In the genomic region with DNA sequence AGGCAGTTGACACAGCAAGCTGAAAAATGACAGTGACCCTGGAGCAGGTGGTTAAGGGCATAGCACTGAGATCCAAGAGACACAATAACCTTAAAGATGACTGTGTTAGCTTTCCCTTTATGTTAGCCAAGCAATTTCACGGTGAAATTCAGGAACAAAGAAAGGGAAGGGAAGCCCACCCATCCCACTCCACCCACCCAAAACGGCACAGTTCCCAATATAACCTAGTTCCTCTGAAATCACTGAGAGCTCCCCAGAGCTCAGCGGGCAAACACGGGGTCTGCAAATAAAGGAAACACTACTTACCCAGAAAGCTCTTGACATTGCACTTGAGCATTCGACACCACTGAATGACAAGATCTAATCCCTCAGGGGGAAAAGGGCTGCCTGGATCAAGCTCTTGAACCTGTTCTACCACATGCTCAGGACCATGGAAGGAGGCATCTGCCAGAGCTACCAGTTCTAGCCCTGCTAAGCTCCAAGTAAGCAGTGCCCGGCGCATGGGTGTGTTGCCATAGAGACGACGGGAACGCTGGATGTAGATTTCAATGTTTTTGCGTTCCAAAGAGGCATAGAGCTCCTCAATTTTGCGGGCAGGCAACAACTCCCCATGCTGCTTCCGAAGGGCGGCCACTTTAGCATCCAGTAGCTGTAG, we compare ENCODE assay signal across 23 cellular contexts. TPM values are rescaled to one million over a fixed set of nuclear protein-coding genes. Genes with fewer than 3 reads are reported as not detected.
A peak's percentile ranks its signal among the peaks of the same experiment; 100 is the strongest.
DNase-seq lines count a peak whose midpoint lies in the region; ATAC-seq and TF ChIP-seq lines count a peak whose summit lies in the region.
"Had no signal": no experiment of that assay in that cellular context is flagged by ENCODE, and none has a peak within 500 bp of the region (broad histone marks: within the 10 kb centered on the region; RNA-seq: fewer than 3 reads in every experiment).

No MANE protein-coding gene starts in this region.

- TF ChIP-seq CTCF in OCI-LY7 (conservative IDR thresholded peaks at IDR 0.05; ENCODE audit: low read length): no peak

- DNase-seq in SIG-M5 treated with dmso at 0.1 percent for 504 hours (lab: John Stamatoyannopoulos, UW; ENCODE audit: unreplicated experiment): peak; percentile 30
- no peak for DNase-seq in SIG-M5 (lab: John Stamatoyannopoulos, UW)
- DNase-seq in NCI-H128 (lab: John Stamatoyannopoulos, UW; ENCODE audit: unreplicated experiment): peak; percentile 31
- DNase-seq in OCI-LY7 (ENCODE audit: low spot score): no peak
- peak in 28 of 42 donors; percentile 15 to 81 (median 42) for DNase-seq in head of caudate nucleus
- no peak for DNase-seq in effector CD8-positive, alpha-beta T cell (lab: John Stamatoyannopoulos, UW)
- DNase-seq: activated CD4-positive, alpha-beta T cell treated with anti-CD3 and anti-CD28 coated beads for 36 hours; activated CD8-positive, alpha-beta T cell treated with anti-CD3 and anti-CD28 coated beads, Interleukin-2, amount 10 ng/mL, durations not matched to agents 7 days and 5 days; BE2C; dermis blood vessel endothelial cell; hippocampal formation; Kasumi-1; mesenchymal stem cell; NCI-H2081 treated with DMSO at 0.1 percent for 48 hours; right cardiac atrium; stimulated activated CD4-positive, alpha-beta T cell treated with anti-CD3 and anti-CD28 coated beads, Interleukin-4, amount 100 ng/mL, for 1 hour; T-helper 2 cell; upper lobe of left lung had no signal

- peaks cover 98% of the 10 kb centered on the region for H3K36me3 ChIP-seq in OCI-LY7 (ENCODE audit: insufficient read depth, low read length)

- no peak for ATAC-seq in HG03039 (IDR thresholded peaks at IDR 0.05; ENCODE audit: unreplicated experiment)
- ATAC-seq in GM19452 (IDR thresholded peaks at IDR 0.05; ENCODE audit: unreplicated experiment): no peak
- ATAC-seq: activated CD4-positive, alpha-beta T cell treated with anti-CD3 and anti-CD28 coated beads for 36 hours; activated CD8-positive, alpha-beta T cell treated with anti-CD3 and anti-CD28 coated beads, Interleukin-2, amount 10 ng/mL, durations not matched to agents 7 days and 5 days; gastroesophageal sphincter; left lobe of liver; right cardiac atrium had no signal

- no peaks in the 10 kb centered on the region for H3K4me1 ChIP-seq in OCI-LY7 (ENCODE audit: insufficient read depth, low read length, poor library complexity, severe bottlenecking)
- H3K4me1 ChIP-seq: BE2C, gastroesophageal sphincter, upper lobe of left lung had no signal

- no peak overlapping the region for H3K4me2 ChIP-seq in OCI-LY7 (ENCODE audit: low read length)

- no peaks in the 10 kb centered on the region for H3K9me3 ChIP-seq in OCI-LY7 (ENCODE audit: low read length)
- H3K9me3 ChIP-seq: BE2C, gastroesophageal sphincter, upper lobe of left lung had no signal

- POLR2A ChIA-PET in OCI-LY7 (lab: Charles Lee): interaction anchor here (0.5 to 1.4 kb wide), 5 partner anchors 9 to 43 kb away, joined by 3 to 5 read pairs (median 4); a partner anchor contains a TSS

- no peaks in the 10 kb centered on the region for H4K20me1 ChIP-seq in OCI-LY7 (ENCODE audit: insufficient read depth, low read length)

- BruUV-seq in OCI-LY7 (replicated peaks; lab: Mats Ljungman, UMichigan): TSS peak; percentile 51

- no peak overlapping the region for H2AFZ ChIP-seq in OCI-LY7 (ENCODE audit: low read length)

- H3K79me2 ChIP-seq in OCI-LY7 (ENCODE audit: insufficient read depth, low read depth, low read length): peaks cover 12% of the 10 kb centered on the region; the same call in 1 of the 2 replicates

- no peak overlapping the region for H3K4me3 ChIP-seq in OCI-LY7 (ENCODE audit: low read depth, low read length, poor library complexity, severe bottlenecking)
- H3K4me3 ChIP-seq: gastroesophageal sphincter, upper lobe of left lung had no signal

- H3K27ac ChIP-seq in OCI-LY7 (ENCODE audit: low read depth, low read length, poor library complexity, severe bottlenecking): no peak overlapping the region
- H3K27ac ChIP-seq: gastroesophageal sphincter, RWPE1, upper lobe of left lung had no signal

- H3K9me2 ChIP-seq in OCI-LY7 (ENCODE audit: insufficient read depth, low read length): no peaks in the 10 kb centered on the region

- intact Hi-C loops in OCI-LY7 (cut with micrococcal nuclease; ENCODE audit: unreplicated experiment): no loop called here
- intact Hi-C loops in head of caudate nucleus (cut with DNase I): no loop called here

- CTCF ChIA-PET in OCI-LY7 (lab: Charles Lee; ENCODE audit: unreplicated experiment): no interaction called here

RNA-seq across cellular contexts. Expression of a gene that starts 10.6 kb away (rescaled TPM):
- total RNA-seq in OCI-LY7 (2014; rRNA removed; shearing (Covaris generic)): 147 and 151 TPM in 2 replicates
- 177 and 185 TPM in 2 replicates for total RNA-seq in OCI-LY7 (2022)

RNA-seq across cellular contexts. Expression of a gene that starts 20.4 kb away (rescaled TPM):
- 24.7 and 30.4 TPM in 2 replicates for total RNA-seq in OCI-LY7 (2014; rRNA removed; shearing (Covaris generic))
- total RNA-seq in OCI-LY7 (2022): 59.6 and 66.2 TPM in 2 replicates

RNA-seq across cellular contexts. Expression of a gene that starts 27.4 kb away (rescaled TPM):
- 31.2 and 31.8 TPM in 2 replicates for total RNA-seq in OCI-LY7 (2014; rRNA removed; shearing (Covaris generic))
- 32.9 and 38.6 TPM in 2 replicates for total RNA-seq in OCI-LY7 (2022)

RNA-seq across cellular contexts. Expression of a gene that starts 27.7 kb away (rescaled TPM):
- total RNA-seq in OCI-LY7 (2014; rRNA removed; shearing (Covaris generic)): 32.1 and 33.7 TPM in 2 replicates
- 70.4 and 76.5 TPM in 2 replicates for total RNA-seq in OCI-LY7 (2022)

RNA-seq across cellular contexts. Expression of a gene that starts 35.5 kb away (rescaled TPM):
- 161 and 163 TPM in 2 replicates for total RNA-seq in OCI-LY7 (2014; rRNA removed; shearing (Covaris generic))
- total RNA-seq in OCI-LY7 (2022): 152 and 156 TPM in 2 replicates

Comparison
In these comparisons a context has a peak if more than half of its experiments do, and no peak if none do; other contexts are left out.
1. DNase-seq: peak in SIG-M5 treated with dmso at 0.1 percent for 504 hours (single experiment), NCI-H128 (single experiment) and head of caudate nucleus (28 of 42); none in SIG-M5 (single experiment), OCI-LY7 (single experiment) and effector CD8-positive, alpha-beta T cell (single experiment).